ENCODE assay signal across 31 cellular contexts in genomic region chr7:132537451-132537850, GRCh38. TPM values are rescaled to one million over a fixed set of nuclear protein-coding genes. Genes with fewer than 3 reads are reported as not detected.
DNase-seq lines count a peak whose midpoint lies in the region; ATAC-seq, FAIRE-seq and TF ChIP-seq lines count a peak whose summit lies in the region.
"Had no signal": no experiment of that assay in that cellular context is flagged by ENCODE, and none has a peak within 500 bp of the region (broad histone marks: within the 10 kb centered on the region; RNA-seq: fewer than 3 reads in every experiment).

No MANE protein-coding gene starts in this region.

- TF ChIP-seq POLR2A in right lobe of liver (IDR thresholded peaks at IDR 0.05), result no peak
- no peak for TF ChIP-seq POLR2A in HepG2 (IDR thresholded peaks at IDR 0.05; ENCODE audit: insufficient read depth in 1 of 2, low read depth in 2 of 2, low read length in 2 of 2)

- no peak overlapping the region for H3K4me2 ChIP-seq in HepG2 (ENCODE audit: low read depth, low read length)

- ATAC-seq in right lobe of liver (peak in 3 of 4 donors; percentile 46 to 48 (median 48)), HepG2 (no peak), mucosa of descending colon (peak; percentile 26)
- ATAC-seq in activated naive CD4-positive, alpha-beta T cell treated with anti-CD3 and anti-CD28 coated beads, Interleukin-2, amount 50 U/mL, for 72 hours, result no peak
- ATAC-seq: activated T-cell treated with anti-CD3 and anti-CD28 coated beads, Interleukin-2, amount 50 U/mL, for 4 hours; naive thymus-derived CD8-positive, alpha-beta T cell had no signal

- no peak overlapping the region for H3K9ac ChIP-seq in HepG2 (ENCODE audit: insufficient read depth, low read depth, low read length)

- H3K9me3 ChIP-seq in right lobe of liver (no peaks in the 10 kb centered on the region), HepG2 (ENCODE audit: low read length) (no peaks in the 10 kb centered on the region), mucosa of descending colon (no peaks in the 10 kb centered on the region)
- H3K9me3 ChIP-seq: upper lobe of left lung had no signal

- no peak for DNase-seq in right lobe of liver
- no peak for DNase-seq in HepG2 (ENCODE audit: low spot score)
- DNase-seq in coronary artery (ENCODE audit: low spot score), result peak; percentile 31
- DNase-seq in mucosa of descending colon, result peak in 1 of 3 donors; percentile 21
- DNase-seq in DMS53 (lab: John Stamatoyannopoulos, UW), result no peak
- no peak for DNase-seq in LoVo (ENCODE audit: low spot score)
- no peak for DNase-seq in T-helper 1 cell
- DNase-seq in activated naive CD4-positive, alpha-beta T cell treated with anti-CD3 and anti-CD28 coated beads, Interleukin-2, amount 50 U/mL, for 72 hours (ENCODE audit: low spot score in 2 of 2), result no peak
- DNase-seq: activated CD4-positive, alpha-beta T cell treated with anti-CD3 and anti-CD28 coated beads, Interleukin-2, amount 10 ng/mL, durations not matched to agents 24 days and 14 days; activated naive CD4-positive, alpha-beta T cell treated with Interleukin-2 at 50 U/mL for 16 hours; activated T-cell treated with anti-CD3 and anti-CD28 coated beads, Interleukin-2, amount 50 U/mL, for 4 hours; amniotic stem cell; brain microvascular endothelial cell; Calu3; effector CD8-positive, alpha-beta T cell; erythroblast; naive thymus-derived CD8-positive, alpha-beta T cell; NCI-H1105; NCI-H2029 treated with DMSO at 0.1 percent for 48 hours; NCI-H345; occipital lobe; spleen; stimulated activated CD4-positive, alpha-beta T cell treated with anti-CD3 and anti-CD28 coated beads, Interleukin-2, amount 100 ng/mL, for 48 hours; upper lobe of left lung; WERI-Rb-1 had no signal

- H3K27ac Mint-ChIP-seq in activated naive CD4-positive, alpha-beta T cell treated with anti-CD3 and anti-CD28 coated beads, Interleukin-2, amount 50 U/mL, for 72 hours, result no peak overlapping the region
- H3K27ac Mint-ChIP-seq: activated CD4-positive, alpha-beta T cell treated with anti-CD3 and anti-CD28 coated beads, Interleukin-2, amount 10 ng/mL, durations not matched to agents 24 days and 14 days; mesothelial cell of epicardium had no signal

- WGBS in right lobe of liver (ENCODE audit: insufficient coverage, low coverage, low lambda C conversion rate, missing lambda C conversion rate), result 50% methylated on average over 2 of the region's 2 CpGs
- 0% methylated on average over 2 of the region's 2 CpGs for WGBS in HepG2 (ENCODE audit: low lambda C conversion rate)

- H3K9me3 Mint-ChIP-seq in activated naive CD4-positive, alpha-beta T cell treated with anti-CD3 and anti-CD28 coated beads, Interleukin-2, amount 50 U/mL, for 72 hours, result no peaks in the 10 kb centered on the region
- H3K9me3 Mint-ChIP-seq: activated CD4-positive, alpha-beta T cell treated with anti-CD3 and anti-CD28 coated beads, Interleukin-2, amount 10 ng/mL, durations not matched to agents 24 days and 14 days had no signal

- no peaks in the 10 kb centered on the region for H3K27me3 ChIP-seq in right lobe of liver
- peaks cover 3 to 38% of the 10 kb centered on the region in 2 experiments; a peak in 4 of 5 replicates for H3K27me3 ChIP-seq in HepG2 (ENCODE audit: control insufficient read depth in 1 of 2, insufficient read depth in 2 of 2, low read length in 2 of 2)
- H3K27me3 ChIP-seq: brain microvascular endothelial cell, spleen, upper lobe of left lung had no signal

- no peak for TF ChIP-seq RAD21 in HepG2 (CRISPR knock-in tag; IDR thresholded peaks at IDR 0.05)

- in situ Hi-C loops in HepG2 (cut with HindIII; ENCODE audit: extremely low pct_ligation_motif_present, low pct_unique_long_range_greater_than_20kb), result no loop called here

- no peak for FAIRE-seq in HepG2 (lab: Jason Lieb, UNC)
- FAIRE-seq: colon, GM19239, H54 had no signal

- H3K36me3 Mint-ChIP-seq in activated naive CD4-positive, alpha-beta T cell treated with anti-CD3 and anti-CD28 coated beads, Interleukin-2, amount 50 U/mL, for 72 hours, result no peaks in the 10 kb centered on the region
- H3K36me3 Mint-ChIP-seq: mesothelial cell of epicardium had no signal

- H3K27ac ChIP-seq in right lobe of liver (no peak overlapping the region), HepG2 (ENCODE audit: extremely low read length, insufficient read depth, low read length) (no peak overlapping the region), coronary artery (no peak overlapping the region)
- H3K27ac ChIP-seq: brain microvascular endothelial cell, C4-2B, spleen, upper lobe of left lung, WERI-Rb-1 had no signal

- no peaks in the 10 kb centered on the region for H3K79me2 ChIP-seq in HepG2 (ENCODE audit: insufficient read depth, low read length)

- TF ChIP-seq EP300 in HepG2 (IDR thresholded peaks at IDR 0.05; ENCODE audit: low read depth in 2 of 2, low read length in 2 of 2), result no peak
- no peak for TF ChIP-seq EP300 in HepG2 (CRISPR knock-in tag; IDR thresholded peaks at IDR 0.05; ENCODE audit: borderline replicate concordance)

- no peaks in the 10 kb centered on the region for H3K4me1 ChIP-seq in right lobe of liver
- H3K4me1 ChIP-seq in HepG2 (ENCODE audit: insufficient read depth, low read length), result no peaks in the 10 kb centered on the region
- H3K4me1 ChIP-seq in mucosa of descending colon (ENCODE audit: low read depth), result no peaks in the 10 kb centered on the region
- H3K4me1 ChIP-seq: spleen, upper lobe of left lung had no signal

- H3K4me3 ChIP-seq in right lobe of liver (no peak overlapping the region), HepG2 (replicated peaks in 1 of 3; ENCODE audit: insufficient read depth in 1 of 3, low read depth in 2 of 3, low read length in 3 of 3) (no peak overlapping the region), coronary artery (no peak overlapping the region), mucosa of descending colon (no peak overlapping the region)
- H3K4me3 ChIP-seq: spleen, upper lobe of left lung had no signal

- TF ChIP-seq CTCF in right lobe of liver (IDR thresholded peaks at IDR 0.05) (no peak), HepG2 (CRISPR knock-in tag; IDR thresholded peaks at IDR 0.05) (no peak), coronary artery (IDR thresholded peaks at IDR 0.05) (no peak), mucosa of descending colon (IDR thresholded peaks at IDR 0.05) (no peak)

- H2AFZ ChIP-seq in HepG2 (ENCODE audit: low read length), result no peak overlapping the region

- no peaks in the 10 kb centered on the region for H4K20me1 ChIP-seq in HepG2 (ENCODE audit: insufficient read depth, low read length)

- CTCF ChIA-PET in HepG2 (lab: Yijun Ruan, JAX; ENCODE audit: low intra/inter-chr PET ratio, low total read pairs), result no interaction called here

- H3K36me3 ChIP-seq in right lobe of liver (no peaks in the 10 kb centered on the region), HepG2 (replicated peaks in 1 of 2; ENCODE audit: control insufficient read depth in 1 of 2, insufficient read depth in 2 of 2, low read length in 2 of 2) (no peaks in the 10 kb centered on the region), mucosa of descending colon (ENCODE audit: low read depth) (no peaks in the 10 kb centered on the region)
- H3K36me3 ChIP-seq: brain microvascular endothelial cell, spleen, upper lobe of left lung, WERI-Rb-1 had no signal

- no TSS peak for BruUV-seq in HepG2 (replicated peaks; lab: Mats Ljungman, UMichigan)

- POLR2A ChIA-PET in HepG2 (lab: Yijun Ruan, JAX), result no interaction called here

- intact Hi-C loops in right lobe of liver (cut with DNase I), result no loop called here
- intact Hi-C loops in HepG2 (cut with micrococcal nuclease; ENCODE audit: unreplicated experiment), result no loop called here
- intact Hi-C loops in mucosa of descending colon (cut with DNase I, micrococcal nuclease), result no loop called here

TF ChIP-seq in HepG2, 621 proteins besides CTCF, POLR2A, EP300 and RAD21 (continues in another document):
- TF ChIP-seq ZNF788 (CRISPR knock-in tag; IDR thresholded peaks at IDR 0.05; ENCODE audit: borderline replicate concordance) (no peak), CREM (IDR thresholded peaks at IDR 0.05) (no peak), CREM (CRISPR knock-in tag; IDR thresholded peaks at IDR 0.05) (no peak), NCOA1 (CRISPR knock-in tag; IDR thresholded peaks at IDR 0.05) (no peak)

RNA-seq across cellular contexts. Expression of gene PLXNA4, which starts 38.8 kb away (rescaled TPM):
- total RNA-seq in right lobe of liver, result under 1 TPM; 0.17 to 0.90 (median 0.30) TPM
- total RNA-seq in HepG2 (2016; rRNA removed; fragmentation: Illumina TruSeq; extraction: Trizol), result 0.01 and 0.04 TPM in 2 replicates
- not detected in 2 replicates for total RNA-seq in HepG2 (2016; cell fraction: cytosol; rRNA removed; fragmentation: Illumina TruSeq; extraction: Trizol; ENCODE audit: low read depth)
- total RNA-seq in HepG2 (2016; cell fraction: insoluble cytoplasmic fraction; rRNA removed; fragmentation: Illumina TruSeq; extraction: Trizol), result 0.03 and 0.22 TPM in 2 replicates
- total RNA-seq in HepG2 (2016; cell fraction: membrane; rRNA removed; fragmentation: Illumina TruSeq; extraction: Trizol), result under 0.01 and 0.03 TPM in 2 replicates
- total RNA-seq in HepG2 (2016; cell fraction: nucleus; rRNA removed; fragmentation: Illumina TruSeq; extraction: Trizol), result 0.03 and 0.06 TPM in 2 replicates
- polyA plus RNA-seq in HepG2 (2011; rRNA removed), result 0.01 TPM in 1 of 2 replicates, not detected in the other
- polyA plus RNA-seq in HepG2 (2011; cell fraction: cytosol; rRNA removed), result under 0.01 and 0.01 TPM in 2 replicates
- polyA plus RNA-seq in HepG2 (2011; cell fraction: nucleus; rRNA removed), result 0.02 TPM in 1 of 2 replicates, not detected in the other
- polyA plus RNA-seq in HepG2 (2012), result 0.01 TPM in 1 of 2 replicates, not detected in the other
- 0.01 TPM in 1 of 2 replicates, not detected in the other for polyA plus RNA-seq in HepG2 (2016; cell fraction: cytosol; fragmentation: Illumina TruSeq; extraction: Trizol; ENCODE audit: low read depth)
- 0.02 TPM in 1 of 2 replicates, not detected in the other for polyA plus RNA-seq in HepG2 (2016; cell fraction: insoluble cytoplasmic fraction; fragmentation: Illumina TruSeq; extraction: Trizol; ENCODE audit: low read depth)
- polyA plus RNA-seq in HepG2 (2016; cell fraction: membrane; fragmentation: Illumina TruSeq; extraction: Trizol; ENCODE audit: low read depth), result 0.01 TPM in 1 of 2 replicates, not detected in the other
- polyA plus RNA-seq in HepG2 (2016; cell fraction: nucleus; fragmentation: Illumina TruSeq; extraction: Trizol; ENCODE audit: insufficient read depth, low read depth), result 0.03 TPM in 1 of 2 replicates, not detected in the other
- not detected in 2 replicates for polyA minus RNA-seq in HepG2 (2011; rRNA and poly(A)+ RNA removed; ENCODE audit: low replicate concordance)
- polyA minus RNA-seq in HepG2 (2011; cell fraction: cytosol; rRNA and poly(A)+ RNA removed), result not detected in 2 replicates
- polyA minus RNA-seq in HepG2 (2011; cell fraction: nucleus; rRNA and poly(A)+ RNA removed), result not detected in 2 replicates
- total RNA-seq in mucosa of descending colon, result 1 to 10 TPM in 2 of 3 donors, under 1 TPM in 1; 0.78 to 3.5 (median 2.7) TPM
- under 1 TPM; 0.06 to 0.41 TPM for total RNA-seq in activated naive CD4-positive, alpha-beta T cell treated with anti-CD3 and anti-CD28 coated beads, Interleukin-2, amount 50 U/mL, for 72 hours
- total RNA-seq: Calu3, fibroblast of villous mesenchyme had no signal

Comparison
In these comparisons a context has a peak if more than half of its experiments do, and no peak if none do; other contexts are left out.
1. ATAC-seq: peak in right lobe of liver (3 of 4) and mucosa of descending colon (single experiment); none in HepG2 (single experiment) and activated naive CD4-positive, alpha-beta T cell treated with anti-CD3 and anti-CD28 coated beads, Interleukin-2, amount 50 U/mL, for 72 hours (0 of 2).